8 cellular contexts compared by ENCODE assay signal in genomic region chr12:94389482-94390129, GRCh38.
DNase-seq lines count a peak whose midpoint lies in the region; FAIRE-seq and TF ChIP-seq lines count a peak whose summit lies in the region.
"Not testable (repeated sequence)": the region's sequence is repeated elsewhere in the genome, so short reads cannot be mapped to it uniquely, and the experiment has no call there.

No MANE protein-coding gene starts in this region.

- intact Hi-C loops in Caco-2 (cut with micrococcal nuclease; ENCODE audit: unreplicated experiment), result not testable (repeated sequence)

- not testable (repeated sequence) for H3K23ac ChIP-seq in H9 (ENCODE audit: insufficient read length, low read depth, low read length); H1 (ENCODE audit: insufficient read length)

- DNase-seq in Caco-2, result peak; percentile 4 to 36
- DNase-seq in H9, result peak; percentile 96
- DNase-seq in NCI-H2029 treated with DMSO at 0.1 percent for 48 hours (lab: John Stamatoyannopoulos, UW), result peak; percentile 9
- DNase-seq in NT2/D1 (ENCODE audit: low read depth, low spot score), result peak; percentile 80
- DNase-seq in H1 (ENCODE audit: low read depth in 1 of 2, low spot score in 2 of 2), result peak; percentile 38 to 63
- DNase-seq in iPS DF 19.7 (ENCODE audit: low read depth, low spot score), result peak; percentile 78
- DNase-seq in iPS-NIHi11 (ENCODE audit: low spot score), result peak; percentile 49
- peak; percentile 7 for DNase-seq in nephron progenitor cell

- H3K27ac ChIP-seq in H9 (ENCODE audit: insufficient read length, low read depth, low read length) (peak overlapping the region; percentile 43), H1 (ENCODE audit: low read depth, low read length) (peak overlapping the region; percentile 15; the same call in 1 of the 2 replicates)

- H2BK15ac ChIP-seq in H9 (ENCODE audit: low read depth, low read length); H1 (ENCODE audit: low read length): not testable (repeated sequence)

- H3K9me3 ChIP-seq in Caco-2; H9 (ENCODE audit: control insufficient read depth, low read depth, low read length); NT2/D1 (ENCODE audit: insufficient read depth, low read length); H1 (ENCODE audit: insufficient read depth in 2 of 2, low read depth in 1 of 2, low read length in 1 of 2): not testable (repeated sequence)

- POLR2A ChIA-PET in Caco-2 (lab: Charles Lee), result not testable (repeated sequence)
- POLR2A ChIA-PET in H1 (lab: Charles Lee; ENCODE audit: partially characterized antibody), result interaction anchor here (0.7 to 0.8 kb wide), 2 partner anchors 15 to 24 kb away, joined by 3 read pairs; no protein-coding TSS in a partner anchor

- not testable (repeated sequence) for H3K79me2 ChIP-seq in H9 (ENCODE audit: insufficient read depth, low read length); H1 (ENCODE audit: control insufficient read depth in 1 of 2, insufficient read depth in 2 of 2, low read length in 2 of 2)

- CTCF ChIA-PET in Caco-2 (lab: Charles Lee), result interaction anchor here (0.6 kb wide), 1 partner anchor 883 kb away, joined by 6 read pairs; no protein-coding TSS in a partner anchor
- CTCF ChIA-PET in H1 (lab: Charles Lee; ENCODE audit: partially characterized antibody), result interaction anchor here (1.1 to 1.7 kb wide), 3 partner anchors 10 to 120 kb away, joined by 3 to 5 read pairs (median 3); no protein-coding TSS in a partner anchor

- H3K36me3 Mint-ChIP-seq in Caco-2 (ENCODE audit: insufficient read depth, unreplicated experiment), result not testable (repeated sequence)
- H3K36me3 Mint-ChIP-seq in H9 (ENCODE audit: insufficient read depth in 1 of 3, low read depth in 3 of 3) (peaks cover 16 to 36% (median 17%) of the 10 kb centered on the region in 3 experiments), nephron progenitor cell (ENCODE audit: low read depth) (peaks cover 91% of the 10 kb centered on the region)

- H3K14ac ChIP-seq in H9 (ENCODE audit: insufficient read depth, low read length); H1 (ENCODE audit: insufficient read length): not testable (repeated sequence)

- not testable (repeated sequence) for H2BK12ac ChIP-seq in H9 (ENCODE audit: insufficient read length, low read depth, low read length)
- H2BK12ac ChIP-seq in H1 (ENCODE audit: low read depth, low read length), result 0 out of 2 replicates have a peak overlapping the region, but pooled peaks have one; percentile 31

- not testable (repeated sequence) for H2AK5ac ChIP-seq in H9 (ENCODE audit: insufficient read length, low read length); H1 (ENCODE audit: low read depth, low read length)

- peak overlapping the region; percentile 54 for H3K9ac ChIP-seq in H9 (ENCODE audit: extremely low read depth, insufficient read length, low read length)
- H3K9ac ChIP-seq in NT2/D1 (ENCODE audit: insufficient read length, low read depth); H1 (replicated peaks in 1 of 4; ENCODE audit: extremely low read depth in 1 of 4, low read depth in 3 of 4, low read length in 3 of 4): not testable (repeated sequence)

- not testable (repeated sequence) for H3K4me1 ChIP-seq in Caco-2; H9 (ENCODE audit: insufficient read depth, low read length); NT2/D1 (ENCODE audit: insufficient read depth, insufficient read length); H1 (replicated peaks in 1 of 4; ENCODE audit: control insufficient read depth in 3 of 4, insufficient read depth in 4 of 4, low read length in 3 of 4)

- H3K18ac ChIP-seq in H9 (ENCODE audit: insufficient read length, low read depth, low read length), result peak overlapping the region; percentile 82
- not testable (repeated sequence) for H3K18ac ChIP-seq in H1 (ENCODE audit: extremely low read depth, low read length)

- not testable (repeated sequence) for H3K4me3 Mint-ChIP-seq in Caco-2 (ENCODE audit: unreplicated experiment); nephron progenitor cell
- H3K4me3 Mint-ChIP-seq in H9, result peak overlapping the region; percentile 27 to 74; a peak in 4 of 5 replicates

- not testable (repeated sequence) for H4K5ac ChIP-seq in H9 (ENCODE audit: insufficient read length, low read depth, low read length); H1 (ENCODE audit: insufficient read length, low read depth, low read length)

- not testable (repeated sequence) for TF ChIP-seq RAD21 in H1 (IDR thresholded peaks at IDR 0.05 in 1 of 2, conservative IDR thresholded peaks at IDR 0.05 in 1 of 2; ENCODE audit: low read depth in 2 of 2, low read length in 2 of 2)

- H4K20me1 ChIP-seq in H9 (ENCODE audit: control insufficient read depth, insufficient read depth, insufficient read length); H1 (replicated peaks in 1 of 2; ENCODE audit: control insufficient read depth in 1 of 2, insufficient read depth in 2 of 2, low read length in 2 of 2): not testable (repeated sequence)

- H3K27ac Mint-ChIP-seq in Caco-2 (ENCODE audit: unreplicated experiment); nephron progenitor cell: not testable (repeated sequence)
- H3K27ac Mint-ChIP-seq in H9, result peak overlapping the region in 2 of 3 experiments; percentile 16 to 94; a peak in 4 of 7 replicates

- H3K79me1 ChIP-seq in H9 (ENCODE audit: insufficient read depth, low read depth, low read length, poor library complexity, severe bottlenecking); H1 (ENCODE audit: low read depth, low read length): not testable (repeated sequence)

- not testable (repeated sequence) for H2BK20ac ChIP-seq in H9 (ENCODE audit: low read depth, low read length, poor library complexity, severe bottlenecking); H1 (ENCODE audit: low read length)

- H3K4ac ChIP-seq in H9 (ENCODE audit: low read depth, low read length); H1 (replicated peaks; ENCODE audit: insufficient read length, low read depth, low read length): not testable (repeated sequence)

- not testable (repeated sequence) for H4K91ac ChIP-seq in H9 (ENCODE audit: insufficient read length, low read depth, low read length); H1 (replicated peaks; ENCODE audit: insufficient read length, low read length)

- not testable (repeated sequence) for H3K56ac ChIP-seq in H9 (ENCODE audit: insufficient read length, low read depth, low read length); H1 (replicated peaks; ENCODE audit: insufficient read length, low read depth, low read length)

- H2BK5ac ChIP-seq in H9 (ENCODE audit: insufficient read length, low read length); H1 (ENCODE audit: low read depth, low read length): not testable (repeated sequence)

- H3K23me2 ChIP-seq in H9 (ENCODE audit: insufficient read length, low read depth, low read length, poor library complexity, severe bottlenecking); H1 (ENCODE audit: low read depth, low read length): not testable (repeated sequence)

- not testable (repeated sequence) for H3T11ph ChIP-seq in H9 (ENCODE audit: low read length)

- FAIRE-seq in H1 (lab: Jason Lieb, UNC), result not testable (repeated sequence)

- not testable (repeated sequence) for TF ChIP-seq CTCF in Caco-2 (IDR thresholded peaks at IDR 0.05; ENCODE audit: insufficient read depth in 1 of 2, low read depth in 1 of 2, low read length in 1 of 2, severe bottlenecking in 1 of 2, unreplicated experiment in 1 of 2); H9 (conservative IDR thresholded peaks at IDR 0.05); H1 (IDR thresholded peaks at IDR 0.05; ENCODE audit: control extremely low read depth in 1 of 3, insufficient read depth in 1 of 3, low read depth in 1 of 3, low read length in 3 of 3); nephron progenitor cell (IDR thresholded peaks at IDR 0.05)

- BruUV-seq in Caco-2 (replicated peaks; lab: Mats Ljungman, UMichigan), result not testable (repeated sequence)

- H3K27me3 ChIP-seq in Caco-2 (replicated peaks; ENCODE audit: control insufficient read depth, insufficient read depth, low read length); H9 (ENCODE audit: insufficient read depth, low read length); NT2/D1 (ENCODE audit: insufficient read depth, insufficient read length); H1 (replicated peaks in 1 of 4; ENCODE audit: control insufficient read depth in 3 of 4, extremely low read depth in 1 of 4, insufficient read depth in 3 of 4, low read length in 3 of 4): not testable (repeated sequence)

- not testable (repeated sequence) for H3K36me3 ChIP-seq in Caco-2 (ENCODE audit: control insufficient read depth, insufficient read depth, low read length); H1 (ENCODE audit: control insufficient read depth in 2 of 4, insufficient read depth in 4 of 4, low read length in 3 of 4)
- H3K36me3 ChIP-seq in NT2/D1 (ENCODE audit: insufficient read depth, insufficient read length, low read length), result peaks cover 11% of the 10 kb centered on the region

- H3K4me1 Mint-ChIP-seq in Caco-2 (ENCODE audit: low read depth, unreplicated experiment); H9; nephron progenitor cell: not testable (repeated sequence)

- not testable (repeated sequence) for TF ChIP-seq EP300 in H1 (IDR thresholded peaks at IDR 0.05; ENCODE audit: borderline replicate concordance in 1 of 2, low read depth in 2 of 2, low read length in 2 of 2)

- not testable (repeated sequence) for H2BK120ac ChIP-seq in H9 (ENCODE audit: low read depth, low read length, poor library complexity, severe bottlenecking); H1 (replicated peaks; ENCODE audit: low read depth, low read length)

- H3K4me2 ChIP-seq in H9 (ENCODE audit: insufficient read depth, insufficient read length, low read length) (peak overlapping the region; percentile 55), H1 (ENCODE audit: insufficient read depth in 1 of 2, low read depth in 2 of 2, low read length in 2 of 2) (peak overlapping the region; percentile 58 to 65)

- not testable (repeated sequence) for TF ChIP-seq POLR2A in H1 (IDR thresholded peaks at IDR 0.05; ENCODE audit: control extremely low read depth in 1 of 2, low read depth in 2 of 2, low read length in 2 of 2)

- H2AFZ ChIP-seq in H9 (ENCODE audit: low read length); H1 (ENCODE audit: low read length): not testable (repeated sequence)

- WGBS in H9 (ENCODE audit: extremely low coverage, insufficient read length, low lambda C conversion rate), result no CpG with 5 or more reads among the region's 16 CpGs
- 80% methylated on average over 13 of the region's 16 CpGs; no CpG with 5 or more reads in 1 of the 2 experiments for WGBS in H1 (ENCODE audit: extremely low coverage in 1 of 2, insufficient coverage in 1 of 2, insufficient read length in 1 of 2, insufficient replicate concordance in 2 of 2, low coverage in 1 of 2, low lambda C conversion rate in 2 of 2, missing lambda C conversion rate in 1 of 2), 2 experiments

- H3K9me3 Mint-ChIP-seq in Caco-2 (ENCODE audit: unreplicated experiment); H9: not testable (repeated sequence)
- H3K9me3 Mint-ChIP-seq in nephron progenitor cell, result peaks cover 70% of the 10 kb centered on the region

- H3K4me3 ChIP-seq in Caco-2 (ENCODE audit: low read depth, low read length), result not testable (repeated sequence)
- peak overlapping the region; percentile 15 for H3K4me3 ChIP-seq in NT2/D1 (ENCODE audit: insufficient read length, low read depth)
- H3K4me3 ChIP-seq in H1 (ENCODE audit: extremely low read depth in 1 of 4, insufficient read depth in 2 of 4, low read depth in 3 of 4, low read length in 4 of 4), result peak overlapping the region in 1 of 4 experiments; percentile 9; a peak in 1 of 8 replicates

- H4K8ac ChIP-seq in H9 (replicated peaks; ENCODE audit: insufficient read length, low read depth, low read length); H1 (ENCODE audit: extremely low read depth, insufficient read depth, low read length): not testable (repeated sequence)

- H3K27me3 Mint-ChIP-seq in Caco-2 (ENCODE audit: insufficient read depth, unreplicated experiment); H9 (ENCODE audit: low read depth); nephron progenitor cell (ENCODE audit: low read depth, poor library complexity): not testable (repeated sequence)

Comparison
In these comparisons a context has a peak if more than half of its experiments do, and no peak if none do; other contexts are left out.
1. DNase-seq: peak in every context shown above with its lines; median percentile 96 in H9; 80 in NT2/D1; 78 in iPS DF 19.7; 50 in H1; 49 in iPS-NIHi11; 20 in Caco-2; 9 in NCI-H2029 treated with DMSO at 0.1 percent for 48 hours; 7 in nephron progenitor cell.